Comparison of ENCODE assay signal across 8 cellular contexts in genomic region chrX:7926501-7926900, GRCh38. TPM values are rescaled to one million over a fixed set of nuclear protein-coding genes. Genes with fewer than 3 reads are reported as not detected.
DNase-seq lines count a peak whose midpoint lies in the region; ATAC-seq and TF ChIP-seq lines count a peak whose summit lies in the region.

No MANE protein-coding gene starts in this region.

- peak overlapping the region; percentile 83 for H2AFZ ChIP-seq in SU-DHL-6 (ENCODE audit: low read depth, low read length, severe bottlenecking)

- H3K9me2 ChIP-seq in SU-DHL-6 (replicated peaks; ENCODE audit: insufficient read depth, low read length): no peaks in the 10 kb centered on the region

- no peaks in the 10 kb centered on the region for H3K4me1 ChIP-seq in prostate gland (replicated peaks)

- H3K36me3 ChIP-seq in SU-DHL-6 (ENCODE audit: low read length) (no peaks in the 10 kb centered on the region), prostate gland (no peaks in the 10 kb centered on the region)

- peak overlapping the region; percentile 95 for H3K4me2 ChIP-seq in SU-DHL-6 (ENCODE audit: low read depth, low read length, poor library complexity, severe bottlenecking)

- peak overlapping the region; percentile 67 for H3K9ac ChIP-seq in SU-DHL-6 (ENCODE audit: low read length)

- peak; percentile 31 for DNase-seq in fibroblast of peridontal ligament (ENCODE audit: extremely low read depth)
- DNase-seq in prostate gland (ENCODE audit: low spot score): no peak
- DNase-seq in middle frontal gyrus (ENCODE audit: extremely low spot score, low spot score): no peak
- no peak for DNase-seq in activated gamma-delta T cell (lab: John Stamatoyannopoulos, UW)
- no peak for DNase-seq in C1 segment of cervical spinal cord (lab: John Stamatoyannopoulos, UW)

- H3F3A ChIP-seq in SU-DHL-6 (ENCODE audit: insufficient read depth): peaks cover 9% of the 10 kb centered on the region

- TF ChIP-seq POLR2A in prostate gland (IDR thresholded peaks at IDR 0.05): no peak

- H3K27ac ChIP-seq in SU-DHL-6 (ENCODE audit: low read depth, low read length) (peak overlapping the region; percentile 69), prostate gland (peak overlapping the region in 1 of 2 donors; percentile 69)

- H3K27me3 ChIP-seq in SU-DHL-6 (ENCODE audit: low read length): no peaks in the 10 kb centered on the region
- H3K27me3 ChIP-seq in prostate gland (replicated peaks; ENCODE audit: insufficient read depth): no peaks in the 10 kb centered on the region

- 84% methylated on average over 5 of the region's 5 CpGs for WGBS in prostate gland

- intact Hi-C loops in prostate gland (cut with DNase I): no loop called here

- no peak for ATAC-seq in GM18909 (IDR thresholded peaks at IDR 0.05; ENCODE audit: poor library complexity, unreplicated experiment)

- TF ChIP-seq CTCF in SU-DHL-6 (IDR thresholded peaks at IDR 0.05; ENCODE audit: insufficient read depth, low read length, poor library complexity, severe bottlenecking): no peak
- TF ChIP-seq CTCF in prostate gland (IDR thresholded peaks at IDR 0.05): no peak

- H3K9me3 ChIP-seq in SU-DHL-6 (ENCODE audit: insufficient read depth, low read length) (no peaks in the 10 kb centered on the region), prostate gland (no peaks in the 10 kb centered on the region)

- H3K4me3 ChIP-seq in GM08714 (ENCODE audit: low read length) (peak overlapping the region; percentile 79; the same call in 1 of the 2 replicates), SU-DHL-6 (ENCODE audit: insufficient read depth, low read length, poor library complexity, severe bottlenecking) (peak overlapping the region; percentile 64), prostate gland (peak overlapping the region; percentile 43 to 45)

- no peaks in the 10 kb centered on the region for H4K20me1 ChIP-seq in SU-DHL-6 (ENCODE audit: low read depth, low read length)

- no peaks in the 10 kb centered on the region for H3K79me2 ChIP-seq in SU-DHL-6 (ENCODE audit: insufficient read depth, low read length)

RNA-seq across cellular contexts. Expression of gene PNPLA4, which starts 0.7 kb away (rescaled TPM):
- 10 to 100 TPM; 23.1 to 29.0 TPM for total RNA-seq in prostate gland
